Comparison of ENCODE assay signal across 19 cellular contexts in the genomic region with DNA sequence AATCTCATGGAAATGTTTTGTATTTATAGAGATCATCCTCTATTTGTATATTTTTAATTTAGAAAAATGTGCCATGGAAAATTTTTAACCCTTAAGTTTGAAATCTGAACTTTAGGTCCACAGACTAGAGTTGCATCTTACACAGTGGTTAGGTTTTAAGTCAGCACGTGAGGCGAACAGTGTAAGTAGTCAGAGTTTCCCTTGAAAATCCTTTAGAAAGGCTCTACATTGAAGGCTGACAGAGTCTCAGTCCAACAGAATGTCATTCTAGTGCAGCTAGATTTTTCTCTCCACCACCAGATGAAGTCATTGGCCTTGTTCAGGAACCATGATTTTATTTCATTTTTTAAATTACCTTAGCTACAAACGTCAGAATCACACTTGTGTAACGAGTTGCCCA. TPM values are rescaled to one million over a fixed set of nuclear protein-coding genes. Genes with fewer than 3 reads are reported as not detected.
A peak's percentile ranks its signal among the peaks of the same experiment; 100 is the strongest.
DNase-seq lines count a peak whose midpoint lies in the region; ATAC-seq and TF ChIP-seq lines count a peak whose summit lies in the region.
"Had no signal": no experiment of that assay in that cellular context is flagged by ENCODE, and none has a peak within 500 bp of the region (broad histone marks: within the 10 kb centered on the region; RNA-seq: fewer than 3 reads in every experiment).

No MANE protein-coding gene starts in this region.

- no peak overlapping the region for H3K4me3 Mint-ChIP-seq in activated CD4-positive, alpha-beta T cell treated with anti-CD3 and anti-CD28 coated beads for 36 hours
- H3K4me3 Mint-ChIP-seq in stimulated activated naive CD8-positive, alpha-beta T cell treated with anti-CD3 and anti-CD28 coated beads, Interleukin-15, amount 100 ng/mL, for 72 hours: no peak overlapping the region
- H3K4me3 Mint-ChIP-seq: B cell; CD4-positive, CD25-positive, alpha-beta regulatory T cell; CD8-positive, alpha-beta T cell; HFFc6 had no signal

- no peaks in the 10 kb centered on the region for H3K9me3 Mint-ChIP-seq in activated CD4-positive, alpha-beta T cell treated with anti-CD3 and anti-CD28 coated beads for 36 hours (ENCODE audit: low read depth)
- no peaks in the 10 kb centered on the region for H3K9me3 Mint-ChIP-seq in stimulated activated naive CD8-positive, alpha-beta T cell treated with anti-CD3 and anti-CD28 coated beads, Interleukin-15, amount 100 ng/mL, for 72 hours
- H3K9me3 Mint-ChIP-seq: CD4-positive, CD25-positive, alpha-beta regulatory T cell; CD8-positive, alpha-beta T cell; HFFc6 had no signal

- no peak for TF ChIP-seq POLR2A in lower leg skin (IDR thresholded peaks at IDR 0.05)

- H3K27me3 Mint-ChIP-seq in activated CD4-positive, alpha-beta T cell treated with anti-CD3 and anti-CD28 coated beads for 36 hours: no peaks in the 10 kb centered on the region
- no peaks in the 10 kb centered on the region for H3K27me3 Mint-ChIP-seq in stimulated activated naive CD8-positive, alpha-beta T cell treated with anti-CD3 and anti-CD28 coated beads, Interleukin-15, amount 100 ng/mL, for 72 hours
- H3K27me3 Mint-ChIP-seq: B cell; CD4-positive, CD25-positive, alpha-beta regulatory T cell had no signal

- CTCF ChIA-PET in activated CD4-positive, alpha-beta T cell treated with anti-CD3 and anti-CD28 coated beads for 36 hours (lab: Charles Lee): interaction anchor here (2.2 kb wide), 1 partner anchor 10 kb away, joined by 9 read pairs; no protein-coding TSS in a partner anchor

- peak; percentile 39 for ATAC-seq in activated CD4-positive, alpha-beta T cell treated with anti-CD3 and anti-CD28 coated beads for 36 hours
- peak; percentile 59 for ATAC-seq in stimulated activated naive CD8-positive, alpha-beta T cell treated with anti-CD3 and anti-CD28 coated beads, Interleukin-15, Interleukin-2, amounts not matched to agents 100 U/mL and 50 U/mL, for 24 hours
- no peak for ATAC-seq in stimulated activated naive CD8-positive, alpha-beta T cell treated with anti-CD3 and anti-CD28 coated beads, Interleukin-15, amount 100 ng/mL, for 72 hours
- ATAC-seq: CD8-positive, alpha-beta T cell; GM12878 had no signal

- peaks cover 53% of the 10 kb centered on the region for H3K36me3 Mint-ChIP-seq in activated CD4-positive, alpha-beta T cell treated with anti-CD3 and anti-CD28 coated beads for 36 hours (ENCODE audit: low read depth)

- H3K4me1 Mint-ChIP-seq in activated CD4-positive, alpha-beta T cell treated with anti-CD3 and anti-CD28 coated beads for 36 hours: peaks cover 28% of the 10 kb centered on the region
- H3K4me1 Mint-ChIP-seq in stimulated activated naive CD8-positive, alpha-beta T cell treated with anti-CD3 and anti-CD28 coated beads, Interleukin-15, amount 100 ng/mL, for 72 hours: peaks cover 34% of the 10 kb centered on the region
- H3K4me1 Mint-ChIP-seq: B cell had no signal

- intact Hi-C loops in activated CD4-positive, alpha-beta T cell treated with anti-CD3 and anti-CD28 coated beads for 36 hours (cut with DNase I, micrococcal nuclease): no loop called here
- intact Hi-C loops in lower leg skin (cut with DNase I; ENCODE audit: low total_unique reads): no loop called here

- H3K27ac Mint-ChIP-seq in activated CD4-positive, alpha-beta T cell treated with anti-CD3 and anti-CD28 coated beads for 36 hours: no peak overlapping the region
- H3K27ac Mint-ChIP-seq in stimulated activated naive CD8-positive, alpha-beta T cell treated with anti-CD3 and anti-CD28 coated beads, Interleukin-15, amount 100 ng/mL, for 72 hours: no peak overlapping the region
- H3K27ac Mint-ChIP-seq: B cell; CD8-positive, alpha-beta T cell; HFFc6 had no signal

- POLR2A ChIA-PET in activated CD4-positive, alpha-beta T cell treated with anti-CD3 and anti-CD28 coated beads for 36 hours (lab: Charles Lee): interaction anchor here (0.7 kb wide), 1 partner anchor 631 kb away, joined by 3 read pairs; no protein-coding TSS in a partner anchor

- DNase-seq in activated CD4-positive, alpha-beta T cell treated with anti-CD3 and anti-CD28 coated beads for 36 hours: no peak
- DNase-seq in activated CD4-positive, alpha-beta T cell treated with anti-CD3 and anti-CD28 coated beads, Interleukin-2, amount 50 U/mL, for 4 hours: no peak
- DNase-seq in stimulated activated naive CD8-positive, alpha-beta T cell treated with anti-CD3 and anti-CD28 coated beads, Interleukin-15, Interleukin-2, amounts not matched to agents 100 U/mL and 50 U/mL, for 24 hours: no peak
- DNase-seq in stimulated activated naive CD8-positive, alpha-beta T cell treated with anti-CD3 and anti-CD28 coated beads, Interleukin-15, amount 100 ng/mL, for 72 hours: no peak
- DNase-seq in putamen (ENCODE audit: low spot score): peak; percentile 26
- no peak for DNase-seq in lower leg skin (ENCODE audit: low spot score in 2 of 2)
- DNase-seq in NCI-H1092 (lab: John Stamatoyannopoulos, UW): no peak
- DNase-seq: Caco-2; CD4-positive, CD25-positive, alpha-beta regulatory T cell; CD8-positive, alpha-beta T cell; DMS 273 treated with DMSO at 0.1 percent for 48 hours; DMS79; GDM1; GOT3 had no signal

- 77 to 79% methylated on average over 4 of the region's 4 CpGs for WGBS in lower leg skin, 2 donors

- H3K4me3 ChIP-seq in lower leg skin (ENCODE audit: low read depth, poor library complexity, severe bottlenecking): no peak overlapping the region
- H3K4me3 ChIP-seq: BLaER1, GM12878, HAP-1 had no signal

- TF ChIP-seq CTCF in lower leg skin (IDR thresholded peaks at IDR 0.05): no peak

RNA-seq across cellular contexts. Expression of gene HMGXB4, which starts 18.7 kb away (rescaled TPM):
- 10 to 100 TPM; 36.8 to 37.6 TPM for total RNA-seq in activated CD4-positive, alpha-beta T cell treated with anti-CD3 and anti-CD28 coated beads for 36 hours
- total RNA-seq in lower leg skin: 10 to 100 TPM; 15.1 to 28.3 (median 18.6) TPM

RNA-seq across cellular contexts. Expression of gene TOM1, which starts 23.7 kb away (rescaled TPM):
- total RNA-seq in activated CD4-positive, alpha-beta T cell treated with anti-CD3 and anti-CD28 coated beads for 36 hours: 10 to 100 TPM; 23.7 to 29.5 TPM
- 100 to 1,000 TPM; 127 to 162 (median 143) TPM for total RNA-seq in lower leg skin

Comparison
In these comparisons a context has a peak if more than half of its experiments do, and no peak if none do; other contexts are left out.
1. RNA of gene TOM1, which starts 23.7 kb away (total RNA-seq): 127 to 162 TPM in lower leg skin; 23.7 to 29.5 TPM in activated CD4-positive, alpha-beta T cell treated with anti-CD3 and anti-CD28 coated beads for 36 hours; every median in the first group is over 4 times any median in the second.